Comparison of ENCODE assay signal across 20 cellular contexts in genomic region chr2:238003234-238004032, GRCh38. TPM values are rescaled to one million over a fixed set of nuclear protein-coding genes. Genes with fewer than 3 reads are reported as not detected.
DNase-seq lines count a peak whose midpoint lies in the region; ATAC-seq, FAIRE-seq and TF ChIP-seq lines count a peak whose summit lies in the region.
"Had no signal": no experiment of that assay in that cellular context is flagged by ENCODE, and none has a peak within 500 bp of the region (broad histone marks: within the 10 kb centered on the region; RNA-seq: fewer than 3 reads in every experiment).

No MANE protein-coding gene starts in this region.

- peaks cover 77% of the 10 kb centered on the region for H3K36me3 Mint-ChIP-seq in activated T-helper 2 cell treated with anti-CD3 and anti-CD28 coated beads, Interferon-gamma antibody, Interleukin-2, Interleukin-4, amounts not matched to agents 10 μg/mL and 5 μg/mL and 100 μg/mL, durations not matched to agents 14 hours and 24 hours and 36 hours (ENCODE audit: low read depth)
- H3K36me3 Mint-ChIP-seq in natural killer cell treated with Interleukin-12 subunit alpha and Interleukin-12 subunit beta and Interleukin-15 and Interleukin-18, amount 100 ng/mL, for 72 hours, result peaks cover 13% of the 10 kb centered on the region

- H3K27me3 Mint-ChIP-seq in activated T-helper 2 cell treated with anti-CD3 and anti-CD28 coated beads, Interferon-gamma antibody, Interleukin-2, Interleukin-4, amounts not matched to agents 10 μg/mL and 5 μg/mL and 100 μg/mL, durations not matched to agents 14 hours and 24 hours and 36 hours (ENCODE audit: low read depth), result no peaks in the 10 kb centered on the region
- no peaks in the 10 kb centered on the region for H3K27me3 Mint-ChIP-seq in natural killer cell treated with Interleukin-12 subunit alpha and Interleukin-12 subunit beta and Interleukin-15 and Interleukin-18, amount 100 ng/mL, for 72 hours

- H2BK12ac ChIP-seq in mesenchymal stem cell (ENCODE audit: low read length in 2 of 2), result no peak overlapping the region

- H3K23ac ChIP-seq in mesenchymal stem cell (ENCODE audit: low read length in 2 of 2), result no peak overlapping the region

- H2AFZ ChIP-seq in mesenchymal stem cell (ENCODE audit: low read depth, low read length), result no peak overlapping the region

- intact Hi-C loops in activated T-helper 2 cell treated with anti-CD3 and anti-CD28 coated beads, Interferon-gamma antibody, Interleukin-2, Interleukin-4, amounts not matched to agents 10 μg/mL and 5 μg/mL and 100 μg/mL, durations not matched to agents 14 hours and 24 hours and 36 hours (cut with micrococcal nuclease), result no loop called here

- 96% methylated on average over 2 of the region's 7 CpGs for WGBS in mesenchymal stem cell

- ATAC-seq in activated CD4-positive, CD25-positive, alpha-beta regulatory T cell treated with anti-CD3 and anti-CD28 coated beads, Interleukin-2, amount 50 U/mL, for 24 hours, result peak; percentile 37 to 47
- ATAC-seq in natural killer cell treated with Interleukin-12 subunit alpha and Interleukin-12 subunit beta and Interleukin-15 and Interleukin-18, amount 100 ng/mL, for 72 hours, result peak; percentile 61 to 73
- no peak for ATAC-seq in HG03097 (IDR thresholded peaks at IDR 0.05; ENCODE audit: low FRiP score, unreplicated experiment)
- ATAC-seq: left ventricle myocardium superior had no signal

- H3K4me2 ChIP-seq in mesenchymal stem cell (ENCODE audit: low read length, poor library complexity, severe bottlenecking), result no peak overlapping the region
- H3K4me2 ChIP-seq: BLaER1 had no signal

- H4K8ac ChIP-seq in mesenchymal stem cell (ENCODE audit: low read length), result no peak overlapping the region

- no peak overlapping the region for H4K91ac ChIP-seq in mesenchymal stem cell (ENCODE audit: low read length)

- H2BK5ac ChIP-seq in mesenchymal stem cell (ENCODE audit: low read depth, low read length, poor library complexity, severe bottlenecking), result no peak overlapping the region

- no peak overlapping the region for H2AK5ac ChIP-seq in mesenchymal stem cell (ENCODE audit: low read length, severe bottlenecking)

- H2BK120ac ChIP-seq in mesenchymal stem cell (ENCODE audit: low read depth, low read length), result no peak overlapping the region

- H2BK15ac ChIP-seq in mesenchymal stem cell (ENCODE audit: low read depth, poor library complexity, severe bottlenecking), result no peak overlapping the region

- FAIRE-seq in D721Med (lab: Jason Lieb, UNC), result peak; percentile 32

- H3K4me1 ChIP-seq in mesenchymal stem cell (ENCODE audit: control insufficient read depth, insufficient read depth, low read depth, low read length), result no peaks in the 10 kb centered on the region
- H3K4me1 ChIP-seq: BLaER1 had no signal

- peak overlapping the region; percentile 99 for H3K27ac Mint-ChIP-seq in activated T-helper 2 cell treated with anti-CD3 and anti-CD28 coated beads, Interferon-gamma antibody, Interleukin-2, Interleukin-4, amounts not matched to agents 10 μg/mL and 5 μg/mL and 100 μg/mL, durations not matched to agents 14 hours and 24 hours and 36 hours
- H3K27ac Mint-ChIP-seq in natural killer cell treated with Interleukin-12 subunit alpha and Interleukin-12 subunit beta and Interleukin-15 and Interleukin-18, amount 100 ng/mL, for 72 hours, result peak overlapping the region; percentile 82 to 97

- no peak for TF ChIP-seq CTCF in D721Med (IDR thresholded peaks at IDR 0.05; ENCODE audit: insufficient read depth, missing control alignments)

- no peak overlapping the region for H3K4ac ChIP-seq in mesenchymal stem cell (ENCODE audit: low read depth in 1 of 2, low read length in 2 of 2)

- no peak overlapping the region for H3K4me3 ChIP-seq in mesenchymal stem cell (ENCODE audit: insufficient read depth in 1 of 2, low read depth in 1 of 2, low read length in 2 of 2)
- H3K4me3 ChIP-seq: ascending aorta, BLaER1 had no signal

- H3K27me3 ChIP-seq in mesenchymal stem cell (ENCODE audit: control insufficient read depth in 1 of 2, insufficient read depth in 1 of 2, low read length in 2 of 2), result no peaks in the 10 kb centered on the region
- H3K27me3 ChIP-seq: ascending aorta, BLaER1 had no signal

- peaks cover 63% of the 10 kb centered on the region for H3K4me1 Mint-ChIP-seq in activated T-helper 2 cell treated with anti-CD3 and anti-CD28 coated beads, Interferon-gamma antibody, Interleukin-2, Interleukin-4, amounts not matched to agents 10 μg/mL and 5 μg/mL and 100 μg/mL, durations not matched to agents 14 hours and 24 hours and 36 hours (ENCODE audit: low read depth)
- H3K4me1 Mint-ChIP-seq in natural killer cell treated with Interleukin-12 subunit alpha and Interleukin-12 subunit beta and Interleukin-15 and Interleukin-18, amount 100 ng/mL, for 72 hours (ENCODE audit: low read depth in 2 of 2), result peaks cover 47 to 58% of the 10 kb centered on the region in 2 donors

- no peak overlapping the region for H3K14ac ChIP-seq in mesenchymal stem cell (ENCODE audit: low read length in 2 of 2)

- no peak overlapping the region for H3K27ac ChIP-seq in mesenchymal stem cell (ENCODE audit: low read length, poor library complexity, severe bottlenecking)
- H3K27ac ChIP-seq: 22Rv1, ascending aorta, BLaER1 had no signal

- peaks cover 4% of the 10 kb centered on the region for H3K9me3 Mint-ChIP-seq in activated T-helper 2 cell treated with anti-CD3 and anti-CD28 coated beads, Interferon-gamma antibody, Interleukin-2, Interleukin-4, amounts not matched to agents 10 μg/mL and 5 μg/mL and 100 μg/mL, durations not matched to agents 14 hours and 24 hours and 36 hours
- H3K9me3 Mint-ChIP-seq in natural killer cell treated with Interleukin-12 subunit alpha and Interleukin-12 subunit beta and Interleukin-15 and Interleukin-18, amount 100 ng/mL, for 72 hours, result no peaks in the 10 kb centered on the region

- H3K18ac ChIP-seq in mesenchymal stem cell (ENCODE audit: low read depth in 1 of 2, low read length in 2 of 2), result no peak overlapping the region

- H3K36me3 ChIP-seq in mesenchymal stem cell (ENCODE audit: control insufficient read depth in 1 of 2, insufficient read depth in 2 of 2, low read depth in 1 of 2, low read length in 2 of 2), result peaks cover 2 to 32% of the 10 kb centered on the region in 2 experiments
- H3K36me3 ChIP-seq: ascending aorta had no signal

- H3K9me3 ChIP-seq in mesenchymal stem cell (ENCODE audit: control insufficient read depth, low read length), result peaks cover 6% of the 10 kb centered on the region
- H3K9me3 ChIP-seq: ascending aorta had no signal

- no peak overlapping the region for H3K9ac ChIP-seq in mesenchymal stem cell (ENCODE audit: low read length)
- H3K9ac ChIP-seq: BLaER1 had no signal

- peaks cover 12% of the 10 kb centered on the region for H3K79me1 ChIP-seq in mesenchymal stem cell (replicated peaks; ENCODE audit: low read length, poor library complexity, severe bottlenecking)

- H3K4me3 Mint-ChIP-seq in activated T-helper 2 cell treated with anti-CD3 and anti-CD28 coated beads, Interferon-gamma antibody, Interleukin-2, Interleukin-4, amounts not matched to agents 10 μg/mL and 5 μg/mL and 100 μg/mL, durations not matched to agents 14 hours and 24 hours and 36 hours (ENCODE audit: low read depth), result peak overlapping the region; percentile 51
- H3K4me3 Mint-ChIP-seq in natural killer cell treated with Interleukin-12 subunit alpha and Interleukin-12 subunit beta and Interleukin-15 and Interleukin-18, amount 100 ng/mL, for 72 hours, result peak overlapping the region; percentile 68

- no peak for DNase-seq in activated CD4-positive, CD25-positive, alpha-beta regulatory T cell treated with anti-CD3 and anti-CD28 coated beads, Interleukin-2, amount 50 U/mL, for 72 hours
- no peak for DNase-seq in D721Med (ENCODE audit: insufficient read length, low spot score)
- DNase-seq in activated T-helper 2 cell treated with anti-CD3 and anti-CD28 coated beads, Interferon-gamma antibody, Interleukin-2, Interleukin-4, amounts not matched to agents 10 μg/mL and 5 μg/mL and 100 μg/mL, durations not matched to agents 14 hours and 24 hours and 36 hours (ENCODE audit: low spot score), result peak; percentile 16
- no peak for DNase-seq in natural killer cell treated with Interleukin-12 subunit alpha and Interleukin-12 subunit beta and Interleukin-15 and Interleukin-18, amount 100 ng/mL, for 72 hours (ENCODE audit: low spot score)
- DNase-seq in NCI-H2171 treated with DMSO at 0.1 percent for 48 hours (lab: John Stamatoyannopoulos, UW), result no peak
- DNase-seq in mesenchymal stem cell, result no peak
- DNase-seq: effector memory CD4-positive, alpha-beta T cell; Karpas-422; left ventricle myocardium superior; NCI-H1048; NCI-H2081 treated with DMSO at 0.1 percent for 48 hours; NCI-H510A treated with DMSO at 0.1 percent for 48 hours; occipital lobe; SHP77; substantia nigra had no signal

RNA-seq across cellular contexts. Expression of gene UBE2F, which starts 36.6 kb away (rescaled TPM):
- total RNA-seq in activated T-helper 2 cell treated with anti-CD3 and anti-CD28 coated beads, Interferon-gamma antibody, Interleukin-2, Interleukin-4, amounts not matched to agents 10 μg/mL and 5 μg/mL and 100 μg/mL, durations not matched to agents 14 hours and 24 hours and 36 hours, result 137 and 146 TPM in 2 replicates
- total RNA-seq in natural killer cell treated with Interleukin-12 subunit alpha and Interleukin-12 subunit beta and Interleukin-15 and Interleukin-18, amount 100 ng/mL, for 72 hours, result 10 to 100 TPM; 51.3 to 78.0 TPM
- 39.3 TPM for polyA plus RNA-seq in mesenchymal stem cell (2013, experiment 1 of 2)
- polyA plus RNA-seq in mesenchymal stem cell (2013, experiment 2 of 2), result 41.3 TPM

RNA-seq across cellular contexts. Expression of gene SCLY, which starts 57.4 kb away (rescaled TPM):
- 98.6 and 102 TPM in 2 replicates for total RNA-seq in activated T-helper 2 cell treated with anti-CD3 and anti-CD28 coated beads, Interferon-gamma antibody, Interleukin-2, Interleukin-4, amounts not matched to agents 10 μg/mL and 5 μg/mL and 100 μg/mL, durations not matched to agents 14 hours and 24 hours and 36 hours
- 10 to 100 TPM; 46.5 to 99.5 TPM for total RNA-seq in natural killer cell treated with Interleukin-12 subunit alpha and Interleukin-12 subunit beta and Interleukin-15 and Interleukin-18, amount 100 ng/mL, for 72 hours
- 11.3 TPM for polyA plus RNA-seq in mesenchymal stem cell (2013, experiment 1 of 2)
- polyA plus RNA-seq in mesenchymal stem cell (2013, experiment 2 of 2), result 10.6 TPM
